ENCODE assay signal across 1 cellular context in the genomic region with DNA sequence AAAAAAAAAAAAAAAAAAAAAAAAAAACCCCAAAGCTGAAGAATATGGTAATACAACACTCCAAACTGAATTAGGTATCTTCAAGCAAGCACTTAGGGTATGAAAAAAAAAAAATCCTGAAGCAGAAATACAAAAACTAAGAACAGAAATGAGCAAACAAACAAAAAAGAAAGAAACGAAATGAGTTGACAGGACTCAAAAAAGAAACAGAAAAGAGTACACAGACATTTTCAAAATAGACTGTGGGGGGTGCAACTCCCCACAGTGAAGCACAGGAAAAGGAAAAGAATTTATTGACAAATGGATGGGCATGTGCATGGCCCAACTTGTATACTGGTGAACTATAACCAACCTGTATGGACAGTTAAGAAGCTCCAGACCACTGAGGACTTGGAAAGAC.
TF ChIP-seq lines count a peak whose summit lies in the region.

No MANE protein-coding gene starts in this region.

TF ChIP-seq in HepG2, 621 proteins besides CTCF, POLR2A, EP300 and RAD21:
- TF ChIP-seq, protein P1, sequence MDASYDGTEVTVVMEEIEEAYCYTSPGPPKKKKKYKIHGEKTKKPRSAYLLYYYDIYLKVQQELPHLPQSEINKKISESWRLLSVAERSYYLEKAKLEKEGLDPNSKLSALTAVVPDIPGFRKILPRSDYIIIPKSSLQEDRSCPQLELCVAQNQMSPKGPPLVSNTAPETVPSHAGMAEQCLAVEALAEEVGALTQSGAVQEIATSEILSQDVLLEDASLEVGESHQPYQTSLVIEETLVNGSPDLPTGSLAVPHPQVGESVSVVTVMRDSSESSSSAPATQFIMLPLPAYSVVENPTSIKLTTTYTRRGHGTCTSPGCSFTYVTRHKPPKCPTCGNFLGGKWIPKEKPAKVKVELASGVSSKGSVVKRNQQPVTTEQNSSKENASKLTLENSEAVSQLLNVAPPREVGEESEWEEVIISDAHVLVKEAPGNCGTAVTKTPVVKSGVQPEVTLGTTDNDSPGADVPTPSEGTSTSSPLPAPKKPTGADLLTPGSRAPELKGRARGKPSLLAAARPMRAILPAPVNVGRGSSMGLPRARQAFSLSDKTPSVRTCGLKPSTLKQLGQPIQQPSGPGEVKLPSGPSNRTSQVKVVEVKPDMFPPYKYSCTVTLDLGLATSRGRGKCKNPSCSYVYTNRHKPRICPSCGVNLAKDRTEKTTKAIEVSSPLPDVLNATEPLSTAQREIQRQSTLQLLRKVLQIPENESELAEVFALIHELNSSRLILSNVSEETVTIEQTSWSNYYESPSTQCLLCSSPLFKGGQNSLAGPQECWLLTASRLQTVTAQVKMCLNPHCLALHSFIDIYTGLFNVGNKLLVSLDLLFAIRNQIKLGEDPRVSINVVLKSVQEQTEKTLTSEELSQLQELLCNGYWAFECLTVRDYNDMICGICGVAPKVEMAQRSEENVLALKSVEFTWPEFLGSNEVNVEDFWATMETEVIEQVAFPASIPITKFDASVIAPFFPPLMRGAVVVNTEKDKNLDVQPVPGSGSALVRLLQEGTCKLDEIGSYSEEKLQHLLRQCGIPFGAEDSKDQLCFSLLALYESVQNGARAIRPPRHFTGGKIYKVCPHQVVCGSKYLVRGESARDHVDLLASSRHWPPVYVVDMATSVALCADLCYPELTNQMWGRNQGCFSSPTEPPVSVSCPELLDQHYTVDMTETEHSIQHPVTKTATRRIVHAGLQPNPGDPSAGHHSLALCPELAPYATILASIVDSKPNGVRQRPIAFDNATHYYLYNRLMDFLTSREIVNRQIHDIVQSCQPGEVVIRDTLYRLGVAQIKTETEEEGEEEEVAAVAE (CRISPR knock-in tag; IDR thresholded peaks at IDR 0.05; ENCODE audit: borderline replicate concordance), result no peak
- no peak for TF ChIP-seq ZNF776 (CRISPR knock-in tag; IDR thresholded peaks at IDR 0.05)
- TF ChIP-seq KLF9 (CRISPR knock-in tag; IDR thresholded peaks at IDR 0.05; ENCODE audit: low read depth), result no peak
- TF ChIP-seq ZC3H4 (CRISPR knock-in tag; IDR thresholded peaks at IDR 0.05; ENCODE audit: borderline replicate concordance), result no peak
- TF ChIP-seq ZNF644 (CRISPR knock-in tag; IDR thresholded peaks at IDR 0.05; ENCODE audit: low read depth), result no peak
- no peak for TF ChIP-seq ZBTB38 (CRISPR knock-in tag; IDR thresholded peaks at IDR 0.05)
- TF ChIP-seq AGO1 (IDR thresholded peaks at IDR 0.05; ENCODE audit: low read depth, low read length, poor library complexity, severe bottlenecking), result no peak
- TF ChIP-seq DNMT1 (CRISPR knock-in tag; IDR thresholded peaks at IDR 0.05), result no peak
- no peak for TF ChIP-seq ZNF556 (CRISPR knock-in tag; IDR thresholded peaks at IDR 0.05; ENCODE audit: borderline replicate concordance)
- no peak for TF ChIP-seq ZNF451 (CRISPR knock-in tag; IDR thresholded peaks at IDR 0.05)
- TF ChIP-seq THYN1 (CRISPR knock-in tag; IDR thresholded peaks at IDR 0.05; ENCODE audit: borderline replicate concordance, low read depth), result no peak
- TF ChIP-seq KLF16 (CRISPR knock-in tag; IDR thresholded peaks at IDR 0.05), result no peak
- no peak for TF ChIP-seq ARID4A (CRISPR knock-in tag; IDR thresholded peaks at IDR 0.05; ENCODE audit: borderline replicate concordance)
- no peak for TF ChIP-seq ZFP36L2 (CRISPR knock-in tag; IDR thresholded peaks at IDR 0.05)
- TF ChIP-seq CEBPB (IDR thresholded peaks at IDR 0.05; ENCODE audit: borderline replicate concordance, low read depth, low read length), result no peak
- TF ChIP-seq RFXAP (CRISPR knock-in tag; IDR thresholded peaks at IDR 0.05; ENCODE audit: borderline replicate concordance), result no peak
